14 cellular contexts compared by ENCODE assay signal in the genomic region with DNA sequence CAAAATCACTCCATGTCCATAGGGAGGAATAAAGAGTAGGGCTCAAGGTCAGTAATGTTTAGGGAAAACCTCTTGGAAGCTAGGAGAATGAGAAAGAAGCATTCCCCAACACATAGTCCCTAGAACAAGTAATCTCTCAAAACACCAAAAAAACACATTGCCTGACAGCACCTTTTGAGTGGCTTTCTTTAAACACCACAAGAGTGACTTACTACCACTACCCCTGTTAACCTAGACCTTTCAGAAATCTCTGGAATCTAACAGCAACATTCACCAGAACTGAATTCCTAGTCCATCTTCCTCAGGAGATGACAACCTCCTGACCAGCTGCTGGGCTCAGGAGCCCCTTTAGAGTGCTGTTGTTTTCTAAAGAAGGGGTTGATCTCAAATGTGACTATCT.
"Had no signal": no experiment of that assay in that cellular context is flagged by ENCODE, and none has a peak within 500 bp of the region (broad histone marks: within the 10 kb centered on the region; RNA-seq: fewer than 3 reads in every experiment).

No MANE protein-coding gene starts in this region.

- H3K9me3 Mint-ChIP-seq: neural crest cell had no signal

- H3K4me3 ChIP-seq: pancreas, skin epidermis, thyroid gland, vagina had no signal

- H3K9me3 ChIP-seq: pancreas, thyroid gland, vagina had no signal

- H3K36me3 ChIP-seq: pancreas, vagina had no signal

- ATAC-seq: pancreas had no signal

- H3K4me1 ChIP-seq: pancreas had no signal

- H3K27ac ChIP-seq: pancreas, thyroid gland, vagina, VCaP had no signal

- H3K4me1 Mint-ChIP-seq: central memory CD8-positive, alpha-beta T cell had no signal

- H3K4me3 Mint-ChIP-seq: brain; central memory CD8-positive, alpha-beta T cell; neural crest cell had no signal

- H3K27me3 Mint-ChIP-seq: brain had no signal

- DNase-seq: activated naive CD4-positive, alpha-beta T cell treated with Interleukin-2 at 50 U/mL for 16 hours; foreskin fibroblast; head of caudate nucleus; left colon; pancreas; retina; T-helper 1 cell; thyroid gland had no signal

- H3K27me3 ChIP-seq: pancreas, thyroid gland, vagina had no signal
